8 cellular contexts compared by ENCODE assay signal in genomic region chrX:107118322-107119147, GRCh38. TPM values are rescaled to one million over a fixed set of nuclear protein-coding genes. Genes with fewer than 3 reads are reported as not detected.
DNase-seq lines count a peak whose midpoint lies in the region; ATAC-seq lines count a peak whose summit lies in the region.

TSS of gene RBM41 (minus strand) at chrX:107118822. CDS start at chrX:107118773, 49 bp downstream.

- peaks cover 38% of the 10 kb centered on the region for H3K36me3 Mint-ChIP-seq in activated CD4-positive, alpha-beta T cell treated with anti-CD3 and anti-CD28 coated beads, Interleukin-2, amount 10 ng/mL, durations not matched to agents 24 days and 14 days (ENCODE audit: low read depth)

- no peaks in the 10 kb centered on the region for H3K27me3 Mint-ChIP-seq in activated CD4-positive, alpha-beta T cell treated with anti-CD3 and anti-CD28 coated beads, Interleukin-2, amount 10 ng/mL, durations not matched to agents 24 days and 14 days

- DNase-seq in AML-193 (lab: John Stamatoyannopoulos, UW) (peak; percentile 28 to 60), GM19240 (ENCODE audit: insufficient read length, low spot score) (peak; percentile 2), NCI-H510A (lab: John Stamatoyannopoulos, UW) (peak; percentile 82), dedifferentiated amniotic fluid mesenchymal stem cell (ENCODE audit: extremely low spot score) (peak; percentile 53), left colon (peak; percentile 80 to 85)
- peak; percentile 92 for DNase-seq in activated CD4-positive, alpha-beta T cell treated with anti-CD3 and anti-CD28 coated beads, Interleukin-2, amount 10 ng/mL, durations not matched to agents 24 days and 14 days
- DNase-seq in stimulated activated CD4-positive, alpha-beta T cell treated with anti-CD3 and anti-CD28 coated beads, Interleukin-1b, Interleukin-23, amount 100 ng/mL, for 4 hours (ENCODE audit: low read depth in 2 of 2) = peak; percentile 43 to 47

- H3K4me3 Mint-ChIP-seq in activated CD4-positive, alpha-beta T cell treated with anti-CD3 and anti-CD28 coated beads, Interleukin-2, amount 10 ng/mL, durations not matched to agents 24 days and 14 days = peak within 1 kb of the TSS; percentile 97

- H3K27ac Mint-ChIP-seq in activated CD4-positive, alpha-beta T cell treated with anti-CD3 and anti-CD28 coated beads, Interleukin-2, amount 10 ng/mL, durations not matched to agents 24 days and 14 days = peak within 1 kb of the TSS; percentile 97

- intact Hi-C loops in activated CD4-positive, alpha-beta T cell treated with anti-CD3 and anti-CD28 coated beads, Interleukin-2, amount 10 ng/mL, durations not matched to agents 24 days and 14 days (cut with micrococcal nuclease) = loop anchor here (1.0 to 10.0 kb wide), 6 partner anchors 39 to 973 kb away; partner anchors contain the start of genes ATG4A, DNAAF6, NUP62CL and PRPS1
- intact Hi-C loops in left colon (cut with DNase I, micrococcal nuclease) = no loop called here

- ATAC-seq in HG03442 (IDR thresholded peaks at IDR 0.05; ENCODE audit: unreplicated experiment) (peak; percentile 100), left colon (peak; percentile 99)

- peaks cover 23% of the 10 kb centered on the region for H3K4me1 Mint-ChIP-seq in activated CD4-positive, alpha-beta T cell treated with anti-CD3 and anti-CD28 coated beads, Interleukin-2, amount 10 ng/mL, durations not matched to agents 24 days and 14 days

- no peaks in the 10 kb centered on the region for H3K9me3 Mint-ChIP-seq in activated CD4-positive, alpha-beta T cell treated with anti-CD3 and anti-CD28 coated beads, Interleukin-2, amount 10 ng/mL, durations not matched to agents 24 days and 14 days

RNA-seq across cellular contexts. Expression of gene RBM41, which starts in this region (rescaled TPM):
- 15.7 and 16.2 TPM in 2 replicates for total RNA-seq in activated CD4-positive, alpha-beta T cell treated with anti-CD3 and anti-CD28 coated beads, Interleukin-2, amount 10 ng/mL, durations not matched to agents 24 days and 14 days
- total RNA-seq in left colon = 10 to 100 TPM; 20.3 to 21.3 TPM

Comparison
In these comparisons a context has a peak if more than half of its experiments do, and no peak if none do; other contexts are left out.
1. Peak in every context shown above with its lines: DNase-seq and ATAC-seq.
2. DNase-seq: peak in every context shown above with its lines; median percentile 92 in activated CD4-positive, alpha-beta T cell treated with anti-CD3 and anti-CD28 coated beads, Interleukin-2, amount 10 ng/mL, durations not matched to agents 24 days and 14 days; 82 in left colon; 82 in NCI-H510A; 53 in dedifferentiated amniotic fluid mesenchymal stem cell; 45 in stimulated activated CD4-positive, alpha-beta T cell treated with anti-CD3 and anti-CD28 coated beads, Interleukin-1b, Interleukin-23, amount 100 ng/mL, for 4 hours; 44 in AML-193; 2 in GM19240.